9 cellular contexts compared by ENCODE assay signal in the genomic region with DNA sequence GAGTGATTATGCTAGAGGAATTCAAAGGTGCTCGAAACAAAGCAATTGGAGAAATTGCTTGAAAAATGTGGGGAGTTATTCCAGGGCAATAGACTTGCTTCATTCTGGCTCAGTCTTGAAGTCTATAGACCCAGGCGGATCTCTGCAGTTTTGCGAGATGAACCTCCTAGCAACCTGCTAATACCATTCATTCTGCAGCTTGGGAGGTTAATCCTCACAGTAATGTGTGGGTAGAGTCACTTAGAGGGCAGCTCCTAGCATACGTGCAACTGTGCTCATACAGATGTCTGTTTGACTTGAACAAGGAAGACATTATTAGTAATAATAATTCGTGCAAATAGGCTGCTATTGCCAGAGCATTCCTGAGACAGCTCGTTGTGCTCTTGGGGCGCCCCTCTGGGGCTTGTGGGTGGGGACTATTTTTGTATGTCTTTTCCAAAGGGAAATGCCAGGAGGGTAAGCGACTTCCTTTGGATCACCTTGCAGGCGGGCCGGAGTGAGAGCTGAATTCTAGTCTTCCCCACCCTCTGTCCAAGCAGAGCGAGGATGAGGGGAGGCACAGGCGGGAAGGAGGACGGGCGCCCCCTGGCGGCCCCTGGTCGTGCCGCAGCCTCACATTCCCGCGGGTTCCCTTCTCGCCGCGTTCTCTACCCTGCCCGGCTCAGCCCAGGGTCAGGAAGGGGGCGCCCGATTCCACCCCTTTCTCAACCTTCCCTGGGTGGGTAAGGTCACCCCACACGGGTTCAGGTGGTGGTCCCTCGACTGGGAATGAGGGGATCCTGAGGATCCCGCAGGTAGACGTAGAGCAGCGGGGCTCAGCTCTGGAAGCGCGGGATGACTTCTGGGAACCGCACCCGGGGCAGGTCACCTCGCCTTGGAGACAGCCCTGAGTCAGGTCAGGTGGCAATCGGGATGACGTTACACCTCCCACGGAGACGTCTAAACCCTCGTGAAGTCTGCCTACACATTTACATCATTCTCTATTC.
A peak's percentile ranks its signal among the peaks of the same experiment; 100 is the strongest.
DNase-seq lines count a peak whose midpoint lies in the region; ATAC-seq and TF ChIP-seq lines count a peak whose summit lies in the region.
"Had no signal": no experiment of that assay in that cellular context is flagged by ENCODE, and none has a peak within 500 bp of the region (broad histone marks: within the 10 kb centered on the region; RNA-seq: fewer than 3 reads in every experiment).

No MANE protein-coding gene starts in this region.

- no peak for TF ChIP-seq EP300 in stomach (IDR thresholded peaks at IDR 0.05)

- peak in 3 of 7 experiments; percentile 46 to 72 (median 57) for TF ChIP-seq CTCF in stomach (IDR thresholded peaks at IDR 0.05)

- H3K4me3 Mint-ChIP-seq in activated naive CD4-positive, alpha-beta T cell treated with anti-CD3 and anti-CD28 coated beads for 36 hours, result no peak overlapping the region
- H3K4me3 Mint-ChIP-seq: activated naive CD4-positive, alpha-beta T cell treated with anti-CD3 and anti-CD28 coated beads, Interleukin-2, amount 50 U/mL, for 24 hours had no signal

- no peaks in the 10 kb centered on the region for H3K36me3 Mint-ChIP-seq in activated naive CD4-positive, alpha-beta T cell treated with anti-CD3 and anti-CD28 coated beads for 36 hours (ENCODE audit: low read depth)
- H3K36me3 Mint-ChIP-seq: activated naive CD4-positive, alpha-beta T cell treated with anti-CD3 and anti-CD28 coated beads, Interleukin-2, amount 50 U/mL, for 24 hours had no signal

- H3K9me3 Mint-ChIP-seq in activated naive CD4-positive, alpha-beta T cell treated with anti-CD3 and anti-CD28 coated beads for 36 hours, result no peaks in the 10 kb centered on the region
- H3K9me3 Mint-ChIP-seq: activated naive CD4-positive, alpha-beta T cell treated with anti-CD3 and anti-CD28 coated beads, Interleukin-2, amount 50 U/mL, for 24 hours had no signal

- peaks cover 29% of the 10 kb centered on the region for H3K27me3 Mint-ChIP-seq in activated naive CD4-positive, alpha-beta T cell treated with anti-CD3 and anti-CD28 coated beads for 36 hours (ENCODE audit: low read depth)

- TF ChIP-seq POLR2A in GM18505 (IDR thresholded peaks at IDR 0.05; ENCODE audit: borderline replicate concordance, extremely low read depth, insufficient read depth, insufficient read length) (no peak), stomach (IDR thresholded peaks at IDR 0.05) (no peak)

- no peak overlapping the region for H3K27ac Mint-ChIP-seq in activated naive CD4-positive, alpha-beta T cell treated with anti-CD3 and anti-CD28 coated beads for 36 hours
- H3K27ac Mint-ChIP-seq: activated naive CD4-positive, alpha-beta T cell treated with anti-CD3 and anti-CD28 coated beads, Interleukin-2, amount 50 U/mL, for 24 hours had no signal

- no peaks in the 10 kb centered on the region for H3K4me1 ChIP-seq in stomach

- no peaks in the 10 kb centered on the region for H3K4me1 Mint-ChIP-seq in activated naive CD4-positive, alpha-beta T cell treated with anti-CD3 and anti-CD28 coated beads for 36 hours (ENCODE audit: low read depth)

- no peaks in the 10 kb centered on the region for H3K9me3 ChIP-seq in stomach

- H3K4me3 ChIP-seq in stomach, result no peak overlapping the region

- H3K27me3 ChIP-seq in stomach, result no peaks in the 10 kb centered on the region

- H3K36me3 ChIP-seq in stomach, result no peaks in the 10 kb centered on the region

- no peak overlapping the region for H3K27ac ChIP-seq in stomach

- intact Hi-C loops in activated naive CD4-positive, alpha-beta T cell treated with anti-CD3 and anti-CD28 coated beads for 36 hours (cut with micrococcal nuclease), result loop anchor here (1.0 to 2.0 kb wide), 4 partner anchors 20 to 383 kb away; no protein-coding TSS in a partner anchor
- intact Hi-C loops in stomach (cut with DNase I; ENCODE audit: low total_unique reads), result no loop called here

- DNase-seq in NCI-H82 treated with DMSO at 0.1 percent for 48 hours (lab: John Stamatoyannopoulos, UW; ENCODE audit: unreplicated experiment) (peak; percentile 44), iPS-NIHi7 (ENCODE audit: extremely low spot score) (peak; percentile 78), stomach (peak; percentile 31), medulla oblongata (ENCODE audit: extremely low spot score) (no peak), NCI-H1694 (lab: John Stamatoyannopoulos, UW) (no peak)
- peak; percentile 54 for DNase-seq in activated naive CD4-positive, alpha-beta T cell treated with anti-CD3 and anti-CD28 coated beads for 36 hours

- peak; percentile 96 for ATAC-seq in GM18505 (IDR thresholded peaks at IDR 0.05; ENCODE audit: unreplicated experiment)
- ATAC-seq in HG02571 (IDR thresholded peaks at IDR 0.05; ENCODE audit: unreplicated experiment), result peak; percentile 61

- CTCF ChIA-PET in activated naive CD4-positive, alpha-beta T cell treated with anti-CD3 and anti-CD28 coated beads for 36 hours (lab: Charles Lee), result interaction anchor here (0.7 to 10.8 kb wide), 18 partner anchors 8 to 388 kb away, joined by 3 to 81 read pairs (median 5); no protein-coding TSS in a partner anchor

- WGBS in stomach, 5 donors, result 44 to 54% (median 52%) methylated on average over 35 to 40 of the region's 40 CpGs

Comparison
In these comparisons a context has a peak if more than half of its experiments do, and no peak if none do; other contexts are left out.
1. DNase-seq: peak in NCI-H82 treated with DMSO at 0.1 percent for 48 hours (single experiment), activated naive CD4-positive, alpha-beta T cell treated with anti-CD3 and anti-CD28 coated beads for 36 hours (single experiment), iPS-NIHi7 (single experiment) and stomach (single experiment); none in medulla oblongata (single experiment) and NCI-H1694 (single experiment).